Comparison of ENCODE assay signal across 15 cellular contexts in the genomic region with DNA sequence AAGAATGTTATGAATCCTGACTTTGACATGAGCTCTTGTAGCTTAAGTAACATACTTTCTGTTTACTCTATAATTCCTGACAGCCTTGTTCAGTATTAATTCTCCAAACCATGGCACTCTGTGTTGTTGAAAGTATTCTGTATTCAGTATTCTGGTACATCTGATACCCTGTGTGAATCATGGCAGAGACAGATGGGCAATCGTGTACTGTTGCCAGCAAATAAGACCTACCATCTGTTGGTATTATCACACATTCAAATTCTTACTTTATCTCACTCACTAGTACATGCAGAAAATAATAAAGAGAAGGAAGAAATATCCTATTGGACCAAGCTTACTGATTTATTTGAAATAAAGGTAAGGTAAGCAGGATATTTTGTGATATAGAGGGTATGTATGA.
"Had no signal": no experiment of that assay in that cellular context is flagged by ENCODE, and none has a peak within 500 bp of the region (broad histone marks: within the 10 kb centered on the region; RNA-seq: fewer than 3 reads in every experiment).

No MANE protein-coding gene starts in this region.

- H3K27ac ChIP-seq: body of pancreas, upper lobe of left lung had no signal

- DNase-seq: activated B cell treated with CpG ODN at 0.5 μM for 24 hours; activated CD4-positive, alpha-beta T cell treated with anti-CD3 and anti-CD28 coated beads, Interleukin-2, amount 50 U/mL, for 1 hour; activated CD8-positive, alpha-beta memory T cell treated with anti-CD3 and anti-CD28 coated beads for 24 hours; activated gamma-delta T cell treated with Interleukin-2 at 50 U/mL for 16 hours; body of pancreas; central memory CD4-positive, alpha-beta T cell; effector memory CD4-positive, alpha-beta T cell; foreskin fibroblast; kidney glomerular epithelial cell; mesendoderm; nephron progenitor cell; occipital lobe; right cardiac atrium; small intestine; upper lobe of left lung had no signal

- H3K4me1 ChIP-seq: upper lobe of left lung had no signal

- ATAC-seq: body of pancreas, right cardiac atrium had no signal

- H3K9me3 ChIP-seq: body of pancreas, upper lobe of left lung had no signal

- H3K4me3 ChIP-seq: body of pancreas, upper lobe of left lung had no signal

- H3K27me3 ChIP-seq: body of pancreas, upper lobe of left lung had no signal
